ENCODE assay signal across 12 cellular contexts in the genomic region with DNA sequence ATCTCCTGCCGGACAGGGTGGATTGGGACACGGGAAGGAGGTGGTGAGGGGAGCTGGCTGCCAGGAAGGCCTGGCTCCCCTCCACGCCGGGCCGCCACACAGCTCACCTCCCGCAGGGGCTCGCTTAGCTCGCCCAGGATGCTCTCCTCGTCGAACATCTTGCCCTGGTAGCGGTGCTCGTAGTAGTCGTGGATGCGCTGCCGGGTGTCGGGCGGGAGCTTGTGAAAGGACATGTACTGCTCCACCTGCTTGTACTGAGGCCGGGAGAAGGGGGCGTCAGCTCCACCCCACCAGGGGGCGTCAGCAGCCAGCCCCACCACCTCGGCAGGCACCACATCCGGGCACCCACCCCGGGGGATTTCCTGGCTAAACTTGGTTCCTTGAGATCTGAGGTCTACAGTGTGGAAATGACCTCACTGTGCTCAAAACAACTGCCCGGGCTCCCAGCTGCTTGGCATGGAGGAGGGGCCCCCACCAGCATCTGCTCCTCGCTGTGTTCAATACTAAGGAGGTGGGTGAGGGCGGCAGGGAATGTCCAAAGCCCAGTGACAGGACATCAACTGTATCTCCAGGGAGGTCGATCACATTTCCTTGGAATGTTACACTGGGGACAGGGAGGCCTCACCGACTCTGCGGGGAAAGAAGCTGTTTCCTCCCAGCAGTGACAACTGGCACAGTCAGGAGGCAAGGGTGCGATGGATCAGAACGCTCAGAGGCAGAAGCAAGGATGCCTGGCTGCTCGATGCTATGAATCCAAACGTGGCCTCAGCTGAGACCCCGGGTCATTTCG. TPM values are rescaled to one million over a fixed set of nuclear protein-coding genes. Genes with fewer than 3 reads are reported as not detected.
DNase-seq lines count a peak whose midpoint lies in the region; ATAC-seq and TF ChIP-seq lines count a peak whose summit lies in the region.
"Had no signal": no experiment of that assay in that cellular context is flagged by ENCODE, and none has a peak within 500 bp of the region (broad histone marks: within the 10 kb centered on the region; RNA-seq: fewer than 3 reads in every experiment).

No MANE protein-coding gene starts in this region.

- no peaks in the 10 kb centered on the region for H3K4me1 Mint-ChIP-seq in MCF 10A (ENCODE audit: insufficient read depth, unreplicated experiment)

- no peaks in the 10 kb centered on the region for H3K79me2 ChIP-seq in mammary epithelial cell (ENCODE audit: insufficient read depth, low read length)

- H3K27ac Mint-ChIP-seq in MCF 10A (ENCODE audit: low read depth, unreplicated experiment) = no peak overlapping the region
- H3K27ac Mint-ChIP-seq: natural killer cell had no signal

- 83% methylated on average over 23 of the region's 35 CpGs for WGBS in mammary epithelial cell (ENCODE audit: low coverage, missing lambda C conversion rate)
- 50 to 63% methylated on average over 18 to 35 of the region's 35 CpGs for WGBS in body of pancreas, 2 donors

- no peak overlapping the region for H3K4me2 ChIP-seq in mammary epithelial cell (ENCODE audit: insufficient read depth, low read depth, low read length)
- H3K4me2 ChIP-seq: KMS-11 had no signal

- H3K27me3 ChIP-seq in mammary epithelial cell (ENCODE audit: insufficient read depth, low read length) (no peaks in the 10 kb centered on the region), body of pancreas (no peaks in the 10 kb centered on the region)
- H3K27me3 ChIP-seq: adrenal gland had no signal

- CTCF ChIA-PET in MCF 10A (lab: Yijun Ruan, JAX) (interaction anchor here (0.6 kb wide), 1 partner anchor 30 kb away, joined by 3 read pairs; no protein-coding TSS in a partner anchor), mammary epithelial cell (lab: Charles Lee; ENCODE audit: low non-redundant PET) (no interaction called here)

- H3K9ac ChIP-seq in mammary epithelial cell (ENCODE audit: insufficient read depth, low read length) = no peak overlapping the region
- H3K9ac ChIP-seq: KMS-11 had no signal

- H3K4me3 ChIP-seq in mammary epithelial cell (replicated peaks in 1 of 3; ENCODE audit: insufficient read depth in 1 of 3, low read depth in 2 of 3, low read length in 3 of 3) = no peak overlapping the region
- H3K4me3 ChIP-seq in epithelial cell of proximal tubule (ENCODE audit: low read depth, low read length) = no peak overlapping the region
- H3K4me3 ChIP-seq in body of pancreas = no peak overlapping the region
- H3K4me3 ChIP-seq: adrenal gland had no signal

- no TSS peak for BruUV-seq in MCF 10A (replicated peaks; lab: Mats Ljungman, UMichigan)
- no TSS peak for BruUV-seq in mammary epithelial cell (replicated peaks; lab: Mats Ljungman, UMichigan)

- intact Hi-C loops in MCF 10A (cut with micrococcal nuclease) (no loop called here), mammary epithelial cell (cut with micrococcal nuclease) (no loop called here), body of pancreas (cut with DNase I) (no loop called here)

- POLR2A ChIA-PET in MCF 10A (lab: Yijun Ruan, JAX) = interaction anchor here (0.9 kb wide), 1 partner anchor 10 kb away, joined by 5 read pairs; no protein-coding TSS in a partner anchor

- H3K9me3 ChIP-seq in mammary epithelial cell (replicated peaks; ENCODE audit: insufficient read depth, low read length) (no peaks in the 10 kb centered on the region), body of pancreas (no peaks in the 10 kb centered on the region)
- H3K9me3 ChIP-seq: adrenal gland had no signal

- no peaks in the 10 kb centered on the region for H4K20me1 ChIP-seq in mammary epithelial cell (ENCODE audit: insufficient read depth, low read length)

- in situ Hi-C loops in mammary epithelial cell (cut with MboI; ENCODE audit: low sequenced_read_pairs in 2 of 2) = no loop called here

- no peaks in the 10 kb centered on the region for H3K4me1 ChIP-seq in mammary epithelial cell (ENCODE audit: insufficient read depth, low read length)
- H3K4me1 ChIP-seq in body of pancreas = no peaks in the 10 kb centered on the region
- H3K4me1 ChIP-seq: adrenal gland had no signal

- H3K4me3 Mint-ChIP-seq in MCF 10A (ENCODE audit: unreplicated experiment) = no peak overlapping the region
- H3K4me3 Mint-ChIP-seq: natural killer cell had no signal

- no peak overlapping the region for H3K27ac ChIP-seq in mammary epithelial cell (ENCODE audit: insufficient read depth, low read depth, low read length)
- H3K27ac ChIP-seq in body of pancreas = no peak overlapping the region
- H3K27ac ChIP-seq: adrenal gland, KMS-11 had no signal

- H3K9me3 Mint-ChIP-seq in MCF 10A (ENCODE audit: unreplicated experiment) = no peaks in the 10 kb centered on the region
- H3K9me3 Mint-ChIP-seq: natural killer cell had no signal

- H3K36me3 ChIP-seq in mammary epithelial cell (ENCODE audit: insufficient read depth, low read length) = no peaks in the 10 kb centered on the region
- no peaks in the 10 kb centered on the region for H3K36me3 ChIP-seq in body of pancreas (replicated peaks in 1 of 2; ENCODE audit: insufficient read depth in 1 of 2, low read depth in 2 of 2)
- H3K36me3 ChIP-seq: adrenal gland had no signal

- dilution Hi-C loops in mammary epithelial cell (cut with HindIII; ENCODE audit: low sequenced_read_pairs) = loop anchor here (25.0 kb wide), 2 partner anchors 88 to 137 kb away; no protein-coding TSS in a partner anchor

- DNase-seq in MCF 10A (ENCODE audit: unreplicated experiment) (no peak), mammary epithelial cell (no peak), MV-4-11 (lab: John Stamatoyannopoulos, UW) (peak; percentile 1), epithelial cell of proximal tubule (ENCODE audit: low read depth) (no peak), body of pancreas (no peak), NCI-H774 (lab: John Stamatoyannopoulos, UW) (no peak)
- DNase-seq in stimulated activated naive CD8-positive, alpha-beta T cell treated with anti-CD3 and anti-CD28 coated beads, Interleukin-15, Interleukin-2, amounts not matched to agents 100 U/mL and 50 U/mL, for 24 hours = peak; percentile 34
- DNase-seq: adrenal gland, natural killer cell had no signal

- TF ChIP-seq CTCF in MCF 10A (IDR thresholded peaks at IDR 0.05; ENCODE audit: unreplicated experiment) (peak; percentile 5), mammary epithelial cell (conservative IDR thresholded peaks at IDR 0.05 in 1 of 2, IDR thresholded peaks at IDR 0.05 in 1 of 2; ENCODE audit: extremely low read depth in 1 of 2, insufficient read depth in 1 of 2, low read depth in 1 of 2, low read length in 2 of 2) (peak in 1 of 2 donors; percentile 4), epithelial cell of proximal tubule (conservative IDR thresholded peaks at IDR 0.05; ENCODE audit: low read depth, low read length) (peak; percentile 25), body of pancreas (IDR thresholded peaks at IDR 0.05) (no peak)

- H2AFZ ChIP-seq in mammary epithelial cell (ENCODE audit: low read depth, low read length) = no peak overlapping the region

- peak; percentile 21 for ATAC-seq in stimulated activated naive CD8-positive, alpha-beta T cell treated with anti-CD3 and anti-CD28 coated beads, Interleukin-15, Interleukin-2, amounts not matched to agents 100 U/mL and 50 U/mL, for 24 hours
- ATAC-seq in GM18520 (IDR thresholded peaks at IDR 0.05; ENCODE audit: unreplicated experiment) (no peak), body of pancreas (no peak)

- no peaks in the 10 kb centered on the region for H3K36me3 Mint-ChIP-seq in MCF 10A (ENCODE audit: insufficient read depth, unreplicated experiment)
- H3K36me3 Mint-ChIP-seq: natural killer cell had no signal

- TF ChIP-seq POLR2A in body of pancreas (IDR thresholded peaks at IDR 0.05) = no peak

- H3K27me3 Mint-ChIP-seq in MCF 10A (ENCODE audit: insufficient read depth, unreplicated experiment) = peaks cover 18% of the 10 kb centered on the region

RNA-seq across cellular contexts. Expression of gene HCN4, which starts 43.4 kb away (rescaled TPM):
- total RNA-seq in MCF 10A (2022) (not detected in 2 replicates), mammary epithelial cell (not detected), epithelial cell of proximal tubule (0.14 and 0.17 TPM in 2 replicates), body of pancreas (1 to 10 TPM in 1 of 2 donors, under 1 TPM in 1; 0.78 to 2.0 TPM)
- not detected for polyA plus RNA-seq in mammary epithelial cell
- polyA minus RNA-seq in mammary epithelial cell = not detected
- total RNA-seq: natural killer cell; T-helper 1 cell treated with Interleukin-12 subunit alpha and Interleukin-12 subunit beta and Interleukin-4 antibody, amounts not matched to agents 30 ng/mL and 1 ng/mL, for 36 hours had no signal

Comparison
In these comparisons a context has a peak if more than half of its experiments do, and no peak if none do; other contexts are left out.
1. DNase-seq: peak in MV-4-11 (single experiment) and stimulated activated naive CD8-positive, alpha-beta T cell treated with anti-CD3 and anti-CD28 coated beads, Interleukin-15, Interleukin-2, amounts not matched to agents 100 U/mL and 50 U/mL, for 24 hours (single experiment); none in MCF 10A (single experiment), mammary epithelial cell (single experiment), epithelial cell of proximal tubule (single experiment), body of pancreas (0 of 4) and NCI-H774 (single experiment).
2. CTCF ChIP-seq: peak in MCF 10A (single experiment) and epithelial cell of proximal tubule (single experiment); none in body of pancreas (0 of 7).